11 cellular contexts compared by ENCODE assay signal in the genomic region with DNA sequence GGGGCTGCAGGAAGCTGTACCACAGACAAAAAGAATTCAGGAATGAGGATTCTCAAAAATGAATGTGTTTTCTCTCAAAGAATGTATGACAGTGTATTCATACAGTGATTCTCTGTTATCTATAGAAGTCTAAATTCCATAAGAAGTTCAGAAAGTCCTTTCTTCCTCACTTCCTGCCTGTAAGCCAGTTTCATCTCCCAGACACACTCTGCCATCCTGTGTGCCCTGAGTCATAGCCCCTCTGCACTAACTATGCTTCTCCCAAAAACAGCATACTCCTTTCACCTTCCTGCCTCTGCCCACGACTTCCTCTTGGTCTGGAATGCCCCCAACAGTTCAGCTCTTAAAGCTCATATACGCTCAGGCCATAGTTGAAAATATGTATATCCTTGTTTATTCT. TPM values are rescaled to one million over a fixed set of nuclear protein-coding genes. Genes with fewer than 3 reads are reported as not detected.
"Had no signal": no experiment of that assay in that cellular context is flagged by ENCODE, and none has a peak within 500 bp of the region (broad histone marks: within the 10 kb centered on the region; RNA-seq: fewer than 3 reads in every experiment).

No MANE protein-coding gene starts in this region.

RNA-seq across cellular contexts. Expression of a gene that starts 36.4 kb away (rescaled TPM):
- total RNA-seq: activated CD4-positive, alpha-beta memory T cell treated with anti-CD3 and anti-CD28 coated beads, Interleukin-2, amount 10 ng/mL, durations not matched to agents 7 days and 5 days; activated CD8-positive, alpha-beta memory T cell treated with anti-CD3 and anti-CD28 coated beads, Interleukin-2, amount 10 ng/mL, durations not matched to agents 7 days and 5 days; aorta; body of pancreas; bronchial epithelial cell; LHCN-M2; OCI-LY7; PC-9; SJCRH30; T-cell; T-helper 17 cell had no signal
- polyA plus RNA-seq: aorta had no signal
